Comparison of ENCODE assay signal across 16 cellular contexts in the genomic region with DNA sequence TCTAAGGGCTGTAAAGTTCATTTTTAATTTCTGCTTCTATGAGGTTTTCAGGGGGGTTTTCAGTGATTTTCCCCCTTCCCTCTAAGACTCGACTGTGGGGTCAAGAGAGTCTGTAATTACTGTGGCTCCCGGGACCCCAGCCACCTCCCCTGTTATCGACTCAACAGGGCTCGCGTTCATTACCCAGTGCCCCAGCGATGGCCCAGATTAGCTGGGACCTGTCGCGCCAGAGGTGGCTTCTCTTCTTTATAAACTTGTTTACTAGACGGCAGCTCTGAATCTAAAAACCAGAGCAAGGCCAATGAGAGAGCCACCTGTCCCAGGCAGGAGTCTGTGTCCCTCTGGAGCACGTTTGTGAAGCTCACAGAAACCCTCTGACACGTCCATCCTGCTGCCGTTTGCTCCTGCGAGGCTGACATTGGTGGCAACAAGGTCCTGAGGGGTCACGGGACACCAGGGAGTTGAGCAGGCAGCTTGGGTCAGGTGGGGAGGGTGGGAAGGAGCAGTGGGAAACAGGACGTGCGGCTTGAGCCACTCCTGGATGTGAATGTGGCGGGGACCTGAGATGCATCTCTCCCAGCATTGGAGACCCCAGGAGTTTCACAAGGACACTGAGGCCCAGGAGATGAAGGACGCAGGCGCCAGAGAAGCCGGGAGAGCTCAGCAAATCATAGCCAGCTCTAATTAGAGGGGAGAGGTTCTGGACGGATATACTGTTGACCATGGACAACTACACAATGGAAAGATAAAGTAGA.
"Had no signal": no experiment of that assay in that cellular context is flagged by ENCODE, and none has a peak within 500 bp of the region (broad histone marks: within the 10 kb centered on the region; RNA-seq: fewer than 3 reads in every experiment).

No MANE protein-coding gene starts in this region.

- DNase-seq: activated CD4-positive, alpha-beta T cell treated with anti-CD3 and anti-CD28 coated beads for 4 hours; activated CD8-positive, alpha-beta T cell treated with anti-CD3 and anti-CD28 coated beads for 36 hours; activated naive CD4-positive, alpha-beta T cell treated with anti-CD3 and anti-CD28 coated beads, Interleukin-2, amount 10 ng/mL, durations not matched to agents 7 days and 5 days; effector CD4-positive, alpha-beta T cell; left colon; natural killer cell; stimulated activated CD4-positive, alpha-beta T cell treated with anti-CD3 and anti-CD28 coated beads, Interleukin-2, amount 100 ng/mL, for 24 hours; stimulated activated naive CD8-positive, alpha-beta T cell treated with anti-CD3 and anti-CD28 coated beads, Interleukin-15, Interleukin-2, amounts not matched to agents 100 U/mL and 50 U/mL, for 24 hours; transverse colon had no signal

- H3K27ac ChIP-seq: ascending aorta, neutrophil, parathyroid adenoma, SK-N-MC, transverse colon, WERI-Rb-1 had no signal

- ATAC-seq: activated CD8-positive, alpha-beta T cell treated with anti-CD3 and anti-CD28 coated beads for 36 hours; activated T-helper 17 cell treated with anti-CD3 and anti-CD28 coated beads, Interleukin-2, amount 50 U/mL, for 72 hours; left colon; natural killer cell; stimulated activated naive CD8-positive, alpha-beta T cell treated with anti-CD3 and anti-CD28 coated beads, Interleukin-15, Interleukin-2, amounts not matched to agents 100 U/mL and 50 U/mL, for 24 hours had no signal

- H3K9me3 ChIP-seq: ascending aorta, neutrophil, transverse colon had no signal

- H3K4me1 ChIP-seq: parathyroid adenoma, transverse colon had no signal

- H3K4me3 ChIP-seq: ascending aorta, lung, SK-N-MC, transverse colon had no signal

- H3K27me3 ChIP-seq: ascending aorta, neutrophil, transverse colon had no signal
